ENCODE assay signal across 8 cellular contexts in genomic region chr20:5080384-5080877, GRCh38. TPM values are rescaled to one million over a fixed set of nuclear protein-coding genes. Genes with fewer than 3 reads are reported as not detected.
DNase-seq lines count a peak whose midpoint lies in the region; TF ChIP-seq lines count a peak whose summit lies in the region.

No MANE protein-coding gene starts in this region.

- no peaks in the 10 kb centered on the region for H3K36me3 ChIP-seq in PC-9 (ENCODE audit: low read depth)
- no peaks in the 10 kb centered on the region for H3K36me3 ChIP-seq in skeletal muscle satellite cell (ENCODE audit: insufficient read depth, low read length)
- H3K36me3 ChIP-seq in HAP-1 (replicated peaks): no peaks in the 10 kb centered on the region

- DNase-seq in activated naive CD4-positive, alpha-beta T cell treated with Interleukin-2 at 50 U/mL for 16 hours: peak; percentile 9
- no peak for DNase-seq in activated naive CD4-positive, alpha-beta T cell treated with anti-CD3 and anti-CD28 coated beads, Interleukin-2, amount 50 U/mL, for 16 hours
- peak in 1 of 2 experiments; percentile 22 for DNase-seq in PC-9
- peak; percentile 88 for DNase-seq in fibroblast of peridontal ligament (ENCODE audit: extremely low read depth)
- no peak for DNase-seq in DMS 273 treated with DMSO at 0.1 percent for 48 hours (lab: John Stamatoyannopoulos, UW)
- DNase-seq in HAP-1 (ENCODE audit: low spot score in 2 of 2): no peak
- no peak for DNase-seq in NCI-H526 treated with DMSO at 0.1 percent for 48 hours (lab: John Stamatoyannopoulos, UW)

- H3K9ac ChIP-seq in skeletal muscle satellite cell (ENCODE audit: low read depth, low read length): peak overlapping the region; percentile 44

- H3K9me2 ChIP-seq in PC-9 (ENCODE audit: insufficient read depth): no peaks in the 10 kb centered on the region

- no peaks in the 10 kb centered on the region for H4K20me1 ChIP-seq in PC-9 (ENCODE audit: insufficient read depth)

- no peaks in the 10 kb centered on the region for H3F3A ChIP-seq in PC-9 (ENCODE audit: insufficient read depth, low read depth)

- POLR2A ChIA-PET in PC-9 (lab: Charles Lee; ENCODE audit: unreplicated experiment): interaction anchor here (0.5 kb wide), 1 partner anchor 324 kb away, joined by 7 read pairs; no protein-coding TSS in a partner anchor

- H3K4me2 ChIP-seq in PC-9 (no peak overlapping the region), skeletal muscle satellite cell (ENCODE audit: low read length) (no peak overlapping the region)

- intact Hi-C loops in PC-9 (cut with micrococcal nuclease; ENCODE audit: unreplicated experiment): no loop called here

- H3K79me2 ChIP-seq in PC-9 (ENCODE audit: low read depth): no peaks in the 10 kb centered on the region

- H3K27me3 ChIP-seq in PC-9 (ENCODE audit: insufficient read depth, low read depth): no peaks in the 10 kb centered on the region
- H3K27me3 ChIP-seq in skeletal muscle satellite cell (ENCODE audit: control insufficient read depth, insufficient read depth, low read length): no peaks in the 10 kb centered on the region
- no peaks in the 10 kb centered on the region for H3K27me3 ChIP-seq in HAP-1 (ENCODE audit: low read depth)

- no peak overlapping the region for H2AFZ ChIP-seq in PC-9

- TF ChIP-seq CTCF in PC-9 (conservative IDR thresholded peaks at IDR 0.05): no peak

- CTCF ChIA-PET in PC-9 (lab: Charles Lee): no interaction called here

- no TSS peak for BruUV-seq in PC-9 (replicated peaks; lab: Mats Ljungman, UMichigan)

- in situ Hi-C loops in HAP-1 (cut with MboI; ENCODE audit: low sequenced_read_pairs): loop anchor here (25.0 kb wide), 1 partner anchor 468 kb away; no protein-coding TSS in a partner anchor

- peak overlapping the region; percentile 66 for H3K27ac ChIP-seq in PC-9

- H3K4me3 ChIP-seq in PC-9: no peak overlapping the region
- no peak overlapping the region for H3K4me3 ChIP-seq in skeletal muscle satellite cell (ENCODE audit: low read length)
- H3K4me3 ChIP-seq in HAP-1: no peak overlapping the region

- peaks cover 5% of the 10 kb centered on the region; the same call in 1 of the 2 replicates for H3K4me1 ChIP-seq in PC-9 (replicated peaks; ENCODE audit: insufficient read depth)
- H3K4me1 ChIP-seq in skeletal muscle satellite cell (ENCODE audit: control insufficient read depth, insufficient read depth, low read length): peaks cover 4% of the 10 kb centered on the region
- no peaks in the 10 kb centered on the region for H3K4me1 ChIP-seq in HAP-1

- H3K9me3 ChIP-seq in PC-9 (ENCODE audit: insufficient read depth, low read depth) (no peaks in the 10 kb centered on the region), skeletal muscle satellite cell (replicated peaks; ENCODE audit: low read length) (no peaks in the 10 kb centered on the region), HAP-1 (no peaks in the 10 kb centered on the region)

RNA-seq across cellular contexts. Expression of gene TMEM230, which starts 32.4 kb away (rescaled TPM):
- 73.1 and 94.3 TPM in 2 replicates for total RNA-seq in PC-9 (2021)
- total RNA-seq in skeletal muscle satellite cell (2012; rRNA removed): 89.7 and 117 TPM in 2 replicates

RNA-seq across cellular contexts. Expression of gene PCNA, which starts 39.3 kb away (rescaled TPM):
- total RNA-seq in PC-9 (2021): 164 and 207 TPM in 2 replicates
- 183 and 194 TPM in 2 replicates for total RNA-seq in skeletal muscle satellite cell (2012; rRNA removed)

RNA-seq across cellular contexts. Expression of gene CDS2, which starts 46.4 kb away (rescaled TPM):
- total RNA-seq in PC-9 (2021): 37.0 and 42.8 TPM in 2 replicates
- 18.3 and 21.0 TPM in 2 replicates for total RNA-seq in skeletal muscle satellite cell (2012; rRNA removed)

Comparison
In these comparisons a context has a peak if more than half of its experiments do, and no peak if none do; other contexts are left out.
1. DNase-seq: peak in activated naive CD4-positive, alpha-beta T cell treated with Interleukin-2 at 50 U/mL for 16 hours (single experiment) and fibroblast of peridontal ligament (single experiment); none in activated naive CD4-positive, alpha-beta T cell treated with anti-CD3 and anti-CD28 coated beads, Interleukin-2, amount 50 U/mL, for 16 hours (single experiment), DMS 273 treated with DMSO at 0.1 percent for 48 hours (single experiment), HAP-1 (0 of 2) and NCI-H526 treated with DMSO at 0.1 percent for 48 hours (single experiment).